In the genomic region with DNA sequence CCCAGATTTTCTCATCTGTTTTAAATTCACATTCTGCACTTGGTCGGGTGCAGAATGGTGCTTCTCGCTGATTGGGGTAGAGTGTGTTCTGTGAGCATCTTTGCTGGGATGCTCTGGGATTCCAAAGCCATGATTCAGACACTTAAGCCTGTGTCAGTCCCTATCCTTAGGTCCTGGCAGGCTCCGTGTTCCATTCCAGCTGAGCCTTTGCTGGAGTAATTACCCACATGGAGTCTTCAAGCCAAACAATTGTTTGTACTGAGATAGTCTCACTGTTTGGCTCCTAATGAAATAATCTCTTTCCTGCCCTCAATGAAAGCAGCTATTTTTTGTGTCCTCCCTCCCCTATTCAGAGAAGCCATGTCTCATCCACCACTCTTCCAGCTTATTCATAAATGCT, we compare ENCODE assay signal across 9 cellular contexts. TPM values are rescaled to one million over a fixed set of nuclear protein-coding genes. Genes with fewer than 3 reads are reported as not detected.
A peak's percentile ranks its signal among the peaks of the same experiment; 100 is the strongest.
DNase-seq lines count a peak whose midpoint lies in the region; ATAC-seq and TF ChIP-seq lines count a peak whose summit lies in the region.
"Had no signal": no experiment of that assay in that cellular context is flagged by ENCODE, and none has a peak within 500 bp of the region (broad histone marks: within the 10 kb centered on the region; RNA-seq: fewer than 3 reads in every experiment).

No MANE protein-coding gene starts in this region.

- 32% methylated on average over 3 of the region's 3 CpGs for WGBS in smooth muscle cell (ENCODE audit: low lambda C conversion rate)

- H3K27ac Mint-ChIP-seq in GM23338, result no peak overlapping the region

- H3K36me3 ChIP-seq in MG63, result peaks cover 47% of the 10 kb centered on the region
- no peaks in the 10 kb centered on the region for H3K36me3 ChIP-seq in muscle layer of duodenum (ENCODE audit: control insufficient read depth in 1 of 2, insufficient read depth in 2 of 2, low read length in 2 of 2)
- H3K36me3 ChIP-seq in smooth muscle cell (ENCODE audit: low read depth), result no peaks in the 10 kb centered on the region
- H3K36me3 ChIP-seq in GM23338 (ENCODE audit: insufficient read depth), result no peaks in the 10 kb centered on the region

- H3K79me2 ChIP-seq in smooth muscle cell (ENCODE audit: low read depth), result peaks cover 31% of the 10 kb centered on the region
- no peaks in the 10 kb centered on the region for H3K79me2 ChIP-seq in GM23338 (replicated peaks; ENCODE audit: insufficient read depth)

- peaks cover 10 to 26% of the 10 kb centered on the region in 2 donors for H3K4me1 ChIP-seq in muscle layer of duodenum (ENCODE audit: control insufficient read depth in 1 of 2, insufficient read depth in 2 of 2, low read length in 2 of 2)
- H3K4me1 ChIP-seq in smooth muscle cell (ENCODE audit: low read depth), result peaks cover 5% of the 10 kb centered on the region
- no peaks in the 10 kb centered on the region for H3K4me1 ChIP-seq in GM23338 (ENCODE audit: insufficient read depth)

- ATAC-seq in GM23338, result no peak
- no peak for ATAC-seq in GM19395 (IDR thresholded peaks at IDR 0.05; ENCODE audit: unreplicated experiment)

- H3K9me3 ChIP-seq in MG63 (no peaks in the 10 kb centered on the region), muscle layer of duodenum (ENCODE audit: control insufficient read depth in 1 of 2, low read length in 2 of 2) (no peaks in the 10 kb centered on the region), smooth muscle cell (replicated peaks; ENCODE audit: low read depth) (no peaks in the 10 kb centered on the region)

- H3K9me3 Mint-ChIP-seq in GM23338, result no peaks in the 10 kb centered on the region

- H3K4me1 Mint-ChIP-seq in GM23338, result peaks cover 4% of the 10 kb centered on the region; the same call in 2 of the 3 replicates

- TF ChIP-seq CTCF in C4-2B (conservative IDR thresholded peaks at IDR 0.05) (no peak), cardiac fibroblast (IDR thresholded peaks at IDR 0.05; ENCODE audit: low read depth, low read length) (no peak), GM13976 (IDR thresholded peaks at IDR 0.05; ENCODE audit: borderline replicate concordance, control extremely low read depth, extremely low read depth, insufficient read depth, missing control alignments) (no peak), smooth muscle cell (IDR thresholded peaks at IDR 0.05; ENCODE audit: borderline replicate concordance, insufficient read depth, poor library complexity, severe bottlenecking) (no peak), GM23338 (conservative IDR thresholded peaks at IDR 0.05; ENCODE audit: low read depth in 2 of 2) (no peak)

- no peaks in the 10 kb centered on the region for H3K36me3 Mint-ChIP-seq in GM23338 (ENCODE audit: low read depth)

- H3K27ac ChIP-seq in C4-2B (peak overlapping the region; percentile 64), muscle layer of duodenum (ENCODE audit: low read length) (peak overlapping the region; percentile 70), smooth muscle cell (ENCODE audit: low read depth) (no peak overlapping the region), GM23338 (ENCODE audit: low read depth) (no peak overlapping the region)

- H3K4me3 ChIP-seq in MG63 (no peak overlapping the region), cardiac fibroblast (replicated peaks in 1 of 2; ENCODE audit: low read depth in 2 of 2, low read length in 2 of 2) (no peak overlapping the region), muscle layer of duodenum (ENCODE audit: low read depth in 1 of 2, low read length in 2 of 2) (no peak overlapping the region), smooth muscle cell (no peak overlapping the region), GM23338 (no peak overlapping the region)

- H3K4me3 Mint-ChIP-seq in GM23338, result no peak overlapping the region

- in situ Hi-C loops in GM13976 (cut with MboI; ENCODE audit: low sequenced_read_pairs, unreplicated experiment), result no loop called here

- peaks cover 2% of the 10 kb centered on the region for H3K27me3 Mint-ChIP-seq in GM23338 (ENCODE audit: insufficient read depth, low read depth, poor library complexity)

- H2AFZ ChIP-seq in smooth muscle cell (ENCODE audit: low read depth) (no peak overlapping the region), GM23338 (no peak overlapping the region)

- no peaks in the 10 kb centered on the region for H3K9me2 ChIP-seq in GM23338 (ENCODE audit: insufficient read depth)

- peaks cover 77% of the 10 kb centered on the region for H4K20me1 ChIP-seq in smooth muscle cell (ENCODE audit: low read depth)
- H4K20me1 ChIP-seq in GM23338 (replicated peaks; ENCODE audit: insufficient read depth), result 0 out of 2 replicates have a peak, but pooled peaks cover 3% of the 10 kb centered on the region

- DNase-seq in MG63 (peak; percentile 94), cardiac fibroblast (ENCODE audit: low read depth in 2 of 2) (peak; percentile 82 to 83), GM13976 (ENCODE audit: low spot score) (no peak), smooth muscle cell (lab: John Stamatoyannopoulos, UW; ENCODE audit: unreplicated experiment) (no peak), GM23338 (ENCODE audit: low spot score) (no peak)
- DNase-seq: activated CD4-positive, alpha-beta T cell treated with anti-CD3 and anti-CD28 coated beads, Interleukin-2, amount 50 U/mL, for 1 hour had no signal

- no peaks in the 10 kb centered on the region for H3K27me3 ChIP-seq in MG63
- H3K27me3 ChIP-seq in muscle layer of duodenum (ENCODE audit: low read depth, low read length), result no peaks in the 10 kb centered on the region
- H3K27me3 ChIP-seq in smooth muscle cell (ENCODE audit: low read depth), result no peaks in the 10 kb centered on the region
- no peaks in the 10 kb centered on the region for H3K27me3 ChIP-seq in GM23338 (ENCODE audit: insufficient read depth)

- H3K9ac ChIP-seq in smooth muscle cell (ENCODE audit: low read depth), result no peak overlapping the region

- H3F3A ChIP-seq in smooth muscle cell (ENCODE audit: low read depth) (peaks cover 3% of the 10 kb centered on the region), GM23338 (replicated peaks; ENCODE audit: low read depth) (no peaks in the 10 kb centered on the region)

- H3K4me2 ChIP-seq in smooth muscle cell (no peak overlapping the region), GM23338 (no peak overlapping the region)

TF ChIP-seq in GM23338, 12 proteins besides CTCF, POLR2A, EP300 and RAD21:
- no peak for TF ChIP-seq ZNF114 (CRISPR knock-in tag; IDR thresholded peaks at IDR 0.05)
- TF ChIP-seq, protein P1, sequence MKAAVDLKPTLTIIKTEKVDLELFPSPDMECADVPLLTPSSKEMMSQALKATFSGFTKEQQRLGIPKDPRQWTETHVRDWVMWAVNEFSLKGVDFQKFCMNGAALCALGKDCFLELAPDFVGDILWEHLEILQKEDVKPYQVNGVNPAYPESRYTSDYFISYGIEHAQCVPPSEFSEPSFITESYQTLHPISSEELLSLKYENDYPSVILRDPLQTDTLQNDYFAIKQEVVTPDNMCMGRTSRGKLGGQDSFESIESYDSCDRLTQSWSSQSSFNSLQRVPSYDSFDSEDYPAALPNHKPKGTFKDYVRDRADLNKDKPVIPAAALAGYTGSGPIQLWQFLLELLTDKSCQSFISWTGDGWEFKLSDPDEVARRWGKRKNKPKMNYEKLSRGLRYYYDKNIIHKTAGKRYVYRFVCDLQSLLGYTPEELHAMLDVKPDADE (IDR thresholded peaks at IDR 0.05), result no peak

RNA-seq across cellular contexts. Expression of a gene that starts 18.7 kb away (rescaled TPM):
- total RNA-seq in MG63 (2014; rRNA removed; shearing (Covaris generic); ENCODE audit: low replicate concordance), result 95.8 and 98.2 TPM in 2 replicates
- total RNA-seq in smooth muscle cell, result 16.0 and 18.4 TPM in 2 replicates
- 22.5 and 29.7 TPM in 2 replicates for polyA plus RNA-seq in smooth muscle cell
- total RNA-seq in GM23338 (2014; rRNA removed; shearing (Covaris generic)), result 2.5 and 4.8 TPM in 2 replicates
- polyA plus RNA-seq in GM23338 (2016; fragmentation: Nextera tagmentation; extraction: Ambion mirVana), result 2.9 and 3.0 TPM in 2 replicates

RNA-seq across cellular contexts. Expression of a gene that starts 58.1 kb away (rescaled TPM):
- 0.66 and 7.2 TPM in 2 replicates for total RNA-seq in MG63 (2014; rRNA removed; shearing (Covaris generic); ENCODE audit: low replicate concordance)
- 6.5 and 6.8 TPM in 2 replicates for total RNA-seq in smooth muscle cell
- polyA plus RNA-seq in smooth muscle cell, result 1.5 and 4.3 TPM in 2 replicates
- 10.0 and 10.8 TPM in 2 replicates for total RNA-seq in GM23338 (2014; rRNA removed; shearing (Covaris generic))
- polyA plus RNA-seq in GM23338 (2016; fragmentation: Nextera tagmentation; extraction: Ambion mirVana), result 4.6 and 5.2 TPM in 2 replicates

Comparison
In these comparisons a context has a peak if more than half of its experiments do, and no peak if none do; other contexts are left out.
1. H3K27ac ChIP-seq: peak in C4-2B (single experiment) and muscle layer of duodenum (single experiment); none in smooth muscle cell (single experiment) and GM23338 (single experiment).
2. DNase-seq: peak in MG63 (single experiment) and cardiac fibroblast (2 of 2); none in GM13976 (single experiment), smooth muscle cell (single experiment) and GM23338 (single experiment).